ENCODE assay signal across 24 cellular contexts in genomic region chr5:140049205-140049604, GRCh38. TPM values are rescaled to one million over a fixed set of nuclear protein-coding genes. Genes with fewer than 3 reads are reported as not detected.
DNase-seq lines count a peak whose midpoint lies in the region; ATAC-seq and TF ChIP-seq lines count a peak whose summit lies in the region.
"Had no signal": no experiment of that assay in that cellular context is flagged by ENCODE, and none has a peak within 500 bp of the region (broad histone marks: within the 10 kb centered on the region; RNA-seq: fewer than 3 reads in every experiment).

No MANE protein-coding gene starts in this region.

- H3K9me3 ChIP-seq in left ventricle myocardium inferior (replicated peaks), result no peaks in the 10 kb centered on the region
- no peaks in the 10 kb centered on the region for H3K9me3 ChIP-seq in aorta (ENCODE audit: control insufficient read depth, low read length)
- H3K9me3 ChIP-seq: right lobe of liver, thyroid gland, vagina had no signal

- no peak overlapping the region for H3K4me3 ChIP-seq in left ventricle myocardium inferior
- H3K4me3 ChIP-seq in aorta (ENCODE audit: low read length in 2 of 2), result no peak overlapping the region
- H3K4me3 ChIP-seq: neural progenitor cell, right lobe of liver, thyroid gland, vagina had no signal

- TF ChIP-seq CTCF in left ventricle myocardium inferior (IDR thresholded peaks at IDR 0.05; ENCODE audit: borderline replicate concordance), result no peak

- H3K4me1 ChIP-seq in left ventricle myocardium inferior, result peaks cover 4% of the 10 kb centered on the region
- H3K4me1 ChIP-seq in aorta (ENCODE audit: control insufficient read depth in 1 of 2, insufficient read depth in 2 of 2, low read length in 2 of 2), result no peaks in the 10 kb centered on the region
- H3K4me1 ChIP-seq: neural progenitor cell, right lobe of liver, vagina had no signal

- H3K27ac ChIP-seq in left ventricle myocardium inferior (replicated peaks), result peak overlapping the region; percentile 22
- H3K27ac ChIP-seq in aorta (ENCODE audit: low read depth in 1 of 2, low read length in 2 of 2), result no peak overlapping the region
- H3K27ac ChIP-seq: neural progenitor cell, right lobe of liver, thyroid gland, vagina had no signal

- intact Hi-C loops in left ventricle myocardium inferior (cut with micrococcal nuclease) (no loop called here), Right ventricle myocardium inferior (cut with DNase I) (no loop called here), aorta (cut with DNase I) (no loop called here)

- ATAC-seq in Right ventricle myocardium inferior (no peak), HG02852 (IDR thresholded peaks at IDR 0.05; ENCODE audit: unreplicated experiment) (peak; percentile 74), left lobe of liver (peak; percentile 53), aorta (ENCODE audit: low FRiP score) (no peak)
- ATAC-seq: activated CD4-positive, alpha-beta T cell treated with anti-CD3 and anti-CD28 coated beads for 36 hours; T-helper 17 cell had no signal

- DNase-seq in left ventricle myocardium inferior, result no peak
- DNase-seq in Right ventricle myocardium inferior (ENCODE audit: missing footprints), result no peak
- DNase-seq in left lobe of liver (ENCODE audit: low spot score), result no peak
- no peak for DNase-seq in NCI-H2196 (lab: John Stamatoyannopoulos, UW; ENCODE audit: unreplicated experiment)
- no peak for DNase-seq in cerebellum (ENCODE audit: low spot score)
- DNase-seq in mesenteric fat pad (ENCODE audit: low spot score), result no peak
- DNase-seq in aorta, result no peak
- DNase-seq: activated CD4-positive, alpha-beta T cell treated with anti-CD3 and anti-CD28 coated beads for 36 hours; activated effector memory CD4-positive, alpha-beta T cell treated with Interleukin-2 at 50 U/mL for 16 hours; AML-193; CD8-positive, alpha-beta memory T cell; mammary epithelial cell; NCI-H2081; NCI-H446; NCI-H82; RPMI8226; stimulated activated CD4-positive, alpha-beta T cell treated with anti-CD3 and anti-CD28 coated beads, Interleukin-4, amount 100 ng/mL, for 4 hours; stimulated activated naive CD4-positive, alpha-beta T cell; T-helper 17 cell; thyroid gland had no signal

- 92 to 97% methylated on average over 1 of the region's 1 CpG for WGBS in aorta, 2 donors

- no peaks in the 10 kb centered on the region for H3K27me3 ChIP-seq in left ventricle myocardium inferior (ENCODE audit: low read depth)
- H3K27me3 ChIP-seq in aorta (ENCODE audit: control insufficient read depth in 1 of 2, insufficient read depth in 2 of 2, low read length in 1 of 2), result no peaks in the 10 kb centered on the region
- H3K27me3 ChIP-seq: right lobe of liver, thyroid gland, vagina had no signal

- H3K36me3 ChIP-seq in left ventricle myocardium inferior (no peaks in the 10 kb centered on the region), aorta (ENCODE audit: control insufficient read depth in 1 of 2, insufficient read depth in 2 of 2, low read length in 1 of 2) (no peaks in the 10 kb centered on the region)
- H3K36me3 ChIP-seq: neural progenitor cell, right lobe of liver, thyroid gland, vagina had no signal

RNA-seq across cellular contexts. Expression of gene NRG2, which starts 6.1 kb away (rescaled TPM):
- total RNA-seq in left ventricle myocardium inferior (3.1 TPM), Right ventricle myocardium inferior (1.9 TPM), left lobe of liver (0.81 TPM), cerebellum (5.1 TPM), mesenteric fat pad (5.7 TPM), aorta (1 to 10 TPM in 1 of 2 donors, under 1 TPM in 1; 0.81 to 1.3 TPM)
- 1 to 10 TPM in 1 of 2 donors, not detected in 1; 1.2 TPM for polyA plus RNA-seq in aorta
- polyA plus RNA-seq: CD8-positive, alpha-beta memory T cell had no signal

Comparison
In these comparisons a context has a peak if more than half of its experiments do, and no peak if none do; other contexts are left out.
1. ATAC-seq: peak in HG02852 (single experiment) and left lobe of liver (single experiment); none in Right ventricle myocardium inferior (single experiment) and aorta (single experiment).